8 cellular contexts compared by ENCODE assay signal in genomic region chr16:87853411-87854052, GRCh38. TPM values are rescaled to one million over a fixed set of nuclear protein-coding genes. Genes with fewer than 3 reads are reported as not detected.
DNase-seq lines count a peak whose midpoint lies in the region; ATAC-seq, FAIRE-seq and TF ChIP-seq lines count a peak whose summit lies in the region.

No MANE protein-coding gene starts in this region.

- peak overlapping the region; percentile 51 for H3K4me3 Mint-ChIP-seq in GM23338

- peaks cover 68% of the 10 kb centered on the region for H3K4me1 Mint-ChIP-seq in GM23338

- peaks cover 83% of the 10 kb centered on the region for H3K36me3 Mint-ChIP-seq in GM23338 (ENCODE audit: low read depth)

- FAIRE-seq in small intestine (lab: Jason Lieb, UNC), result no peak

- H3K27ac Mint-ChIP-seq in GM23338, result peak overlapping the region; percentile 99

- ATAC-seq in GM23338 (peak; percentile 57), GM19351 (IDR thresholded peaks at IDR 0.05; ENCODE audit: unreplicated experiment) (no peak)

- no peaks in the 10 kb centered on the region for H3K27me3 ChIP-seq in GM23338 (ENCODE audit: insufficient read depth)
- H3K27me3 ChIP-seq in WERI-Rb-1 (ENCODE audit: insufficient read depth, low read depth, severe bottlenecking), result no peaks in the 10 kb centered on the region
- no peaks in the 10 kb centered on the region for H3K27me3 ChIP-seq in iPS-20b (ENCODE audit: insufficient read depth, low read length)
- no peaks in the 10 kb centered on the region for H3K27me3 ChIP-seq in small intestine (ENCODE audit: control insufficient read depth in 2 of 2, insufficient read depth in 2 of 2, low read length in 2 of 2)

- no peak overlapping the region for H2AFZ ChIP-seq in GM23338

- H3F3A ChIP-seq in GM23338 (replicated peaks; ENCODE audit: low read depth), result peaks cover 34% of the 10 kb centered on the region

- H3K4me3 ChIP-seq in GM23338 (peak overlapping the region; percentile 29; the same call in 1 of the 2 replicates), WERI-Rb-1 (ENCODE audit: low read depth, low read length) (peak overlapping the region; percentile 6; the same call in 1 of the 2 replicates), iPS-20b (ENCODE audit: low read length) (no peak overlapping the region), small intestine (ENCODE audit: low read depth in 1 of 2, low read length in 2 of 2) (peak overlapping the region in 1 of 2 donors; percentile 21)

- peaks cover 12% of the 10 kb centered on the region; the same call in 1 of the 2 replicates for H3K36me3 ChIP-seq in GM23338 (ENCODE audit: insufficient read depth)
- peaks cover 36% of the 10 kb centered on the region for H3K36me3 ChIP-seq in WERI-Rb-1
- H3K36me3 ChIP-seq in iPS-20b (ENCODE audit: insufficient read depth, low read depth, low read length), result peaks cover 43% of the 10 kb centered on the region
- H3K36me3 ChIP-seq in small intestine (ENCODE audit: control insufficient read depth in 2 of 2, insufficient read depth in 2 of 2, low read length in 2 of 2), result peaks cover 0 to 4% of the 10 kb centered on the region in 2 donors

- peak overlapping the region; percentile 85; the same call in 1 of the 2 replicates for H3K9ac ChIP-seq in iPS-20b (ENCODE audit: low read depth, low read length)

- peaks cover 81% of the 10 kb centered on the region for H3K79me2 ChIP-seq in GM23338 (replicated peaks; ENCODE audit: insufficient read depth)

- H3K9me2 ChIP-seq in GM23338 (ENCODE audit: insufficient read depth), result no peaks in the 10 kb centered on the region

- no peak for TF ChIP-seq CTCF in GM23338 (conservative IDR thresholded peaks at IDR 0.05; ENCODE audit: low read depth in 2 of 2)
- TF ChIP-seq CTCF in WERI-Rb-1 (IDR thresholded peaks at IDR 0.05; ENCODE audit: low read depth, low read length), result no peak

- peaks cover 30% of the 10 kb centered on the region for H4K20me1 ChIP-seq in GM23338 (replicated peaks; ENCODE audit: insufficient read depth)

- DNase-seq in COLO668 (lab: John Stamatoyannopoulos, UW; ENCODE audit: unreplicated experiment), result peak; percentile 88
- DNase-seq in GM23338 (ENCODE audit: low spot score), result peak; percentile 90
- peak; percentile 59 for DNase-seq in NCI-H1436 treated with DMSO at 0.1 percent for 48 hours (lab: John Stamatoyannopoulos, UW)
- peak; percentile 82 for DNase-seq in WERI-Rb-1
- peak; percentile 69 for DNase-seq in brain pericyte (ENCODE audit: low read depth, low spot score)
- peak; percentile 87 for DNase-seq in small intestine

- peak overlapping the region; percentile 94 for H3K27ac ChIP-seq in GM23338 (ENCODE audit: low read depth)
- H3K27ac ChIP-seq in WERI-Rb-1, result peak overlapping the region; percentile 94
- H3K27ac ChIP-seq in iPS-20b (ENCODE audit: low read length), result peak overlapping the region; percentile 76
- peak overlapping the region; percentile 16 to 94 for H3K27ac ChIP-seq in small intestine (ENCODE audit: low read depth in 1 of 2, low read length in 1 of 2)

- H3K4me1 ChIP-seq in GM23338 (ENCODE audit: insufficient read depth) (peaks cover 45% of the 10 kb centered on the region), iPS-20b (ENCODE audit: insufficient read depth, low read length) (peaks cover 18% of the 10 kb centered on the region), small intestine (ENCODE audit: control insufficient read depth in 2 of 2, insufficient read depth in 1 of 2, low read depth in 1 of 2, low read length in 1 of 2) (peaks cover 2 to 18% of the 10 kb centered on the region in 2 donors)

- peak overlapping the region; percentile 68 for H3K4me2 ChIP-seq in GM23338

- WGBS in small intestine, 3 donors, result 6 to 9% (median 7%) methylated on average over 20 to 25 of the region's 25 CpGs

- no peaks in the 10 kb centered on the region for H3K9me3 ChIP-seq in WERI-Rb-1 (ENCODE audit: severe bottlenecking)
- H3K9me3 ChIP-seq in iPS-20b (ENCODE audit: insufficient read depth, low read depth, low read length), result no peaks in the 10 kb centered on the region
- H3K9me3 ChIP-seq in small intestine (ENCODE audit: control insufficient read depth, low read depth), result no peaks in the 10 kb centered on the region

- no peaks in the 10 kb centered on the region for H3K9me3 Mint-ChIP-seq in GM23338

- peaks cover 25% of the 10 kb centered on the region for H3K27me3 Mint-ChIP-seq in GM23338 (ENCODE audit: insufficient read depth, low read depth, poor library complexity)

TF ChIP-seq in GM23338, 12 proteins besides CTCF, POLR2A, EP300 and RAD21:
- TF ChIP-seq POLR2AphosphoS5 (IDR thresholded peaks at IDR 0.05; ENCODE audit: low read depth) (peak; percentile 51), CREB1 (CRISPR knock-in tag; IDR thresholded peaks at IDR 0.05; ENCODE audit: low read depth) (0 out of 2 replicates have a peak, but pooled peaks have one; percentile 38), ETS1 (IDR thresholded peaks at IDR 0.05) (no peak)
TF ChIP-seq in GM23338: peak in this region for 2.

RNA-seq across cellular contexts. Expression of gene SLC7A5, which starts 15.8 kb away (rescaled TPM):
- 328 and 386 TPM in 2 replicates for total RNA-seq in GM23338 (2014; rRNA removed; shearing (Covaris generic))
- polyA plus RNA-seq in GM23338 (2016; fragmentation: Nextera tagmentation; extraction: Ambion mirVana) (107 and 109 TPM in 2 replicates), small intestine (10 to 100 TPM in 1 of 3 donors, 1 to 10 TPM in 2; 3.6 to 82.2 (median 4.1) TPM)
